Comparison of ENCODE assay signal across 2 cellular contexts in the genomic region with DNA sequence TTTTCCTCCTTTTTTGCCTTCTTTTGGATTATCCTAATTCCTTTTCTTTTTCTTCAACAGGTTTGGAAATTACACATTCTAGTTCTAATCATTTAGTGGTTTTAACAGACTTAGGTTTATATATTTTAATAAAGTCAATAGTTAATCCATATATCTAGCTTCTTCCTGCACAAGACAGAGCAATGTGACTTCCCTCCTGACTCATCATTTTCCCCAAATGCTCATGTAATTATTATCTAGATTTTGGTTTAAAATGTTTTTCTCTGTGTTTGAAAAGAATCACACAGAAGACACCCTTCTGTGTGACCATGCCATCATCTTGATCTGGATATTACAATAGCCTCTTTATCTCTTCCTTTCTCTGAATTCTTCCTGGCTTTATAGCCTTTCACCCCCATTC.
A peak's percentile ranks its signal among the peaks of the same experiment; 100 is the strongest.
TF ChIP-seq lines count a peak whose summit lies in the region.

No MANE protein-coding gene starts in this region.

TF ChIP-seq in IMR-90, 13 proteins besides CTCF, POLR2A, EP300 and RAD21:
- no peak for TF ChIP-seq CHD1 (IDR thresholded peaks at IDR 0.05; ENCODE audit: low read depth, low read length)
- 0 out of 2 replicates have a peak, but pooled peaks have one; percentile 9 for TF ChIP-seq MAFK (IDR thresholded peaks at IDR 0.05; ENCODE audit: low read depth, low read length)

TF ChIP-seq in GM12878, 131 proteins besides CTCF, POLR2A, EP300 and RAD21:
- TF ChIP-seq SRF (IDR thresholded peaks at IDR 0.05; ENCODE audit: low read depth in 2 of 2, low read length in 2 of 2) (no peak), PML (IDR thresholded peaks at IDR 0.05; ENCODE audit: low read length) (no peak), CBX5 (IDR thresholded peaks at IDR 0.05; ENCODE audit: low read depth) (no peak), ETV6 (conservative IDR thresholded peaks at IDR 0.05 in 1 of 2, IDR thresholded peaks at IDR 0.05 in 1 of 2; ENCODE audit: borderline replicate concordance in 1 of 2, low read depth in 1 of 2) (no peak), ESRRA (IDR thresholded peaks at IDR 0.05; ENCODE audit: low read length) (no peak), ZSCAN29 (IDR thresholded peaks at IDR 0.05) (no peak), STAT3 (IDR thresholded peaks at IDR 0.05; ENCODE audit: low read depth, low read length) (no peak), EZH2 (IDR thresholded peaks at IDR 0.05; ENCODE audit: borderline replicate concordance, control insufficient read depth, low read depth, low read length) (no peak), KLF5 (IDR thresholded peaks at IDR 0.05; ENCODE audit: partially characterized antibody) (no peak), CHD2 (IDR thresholded peaks at IDR 0.05; ENCODE audit: borderline replicate concordance, low read depth, low read length) (no peak), RB1 (IDR thresholded peaks at IDR 0.05; ENCODE audit: borderline replicate concordance) (no peak)
- TF ChIP-seq, protein P1, sequence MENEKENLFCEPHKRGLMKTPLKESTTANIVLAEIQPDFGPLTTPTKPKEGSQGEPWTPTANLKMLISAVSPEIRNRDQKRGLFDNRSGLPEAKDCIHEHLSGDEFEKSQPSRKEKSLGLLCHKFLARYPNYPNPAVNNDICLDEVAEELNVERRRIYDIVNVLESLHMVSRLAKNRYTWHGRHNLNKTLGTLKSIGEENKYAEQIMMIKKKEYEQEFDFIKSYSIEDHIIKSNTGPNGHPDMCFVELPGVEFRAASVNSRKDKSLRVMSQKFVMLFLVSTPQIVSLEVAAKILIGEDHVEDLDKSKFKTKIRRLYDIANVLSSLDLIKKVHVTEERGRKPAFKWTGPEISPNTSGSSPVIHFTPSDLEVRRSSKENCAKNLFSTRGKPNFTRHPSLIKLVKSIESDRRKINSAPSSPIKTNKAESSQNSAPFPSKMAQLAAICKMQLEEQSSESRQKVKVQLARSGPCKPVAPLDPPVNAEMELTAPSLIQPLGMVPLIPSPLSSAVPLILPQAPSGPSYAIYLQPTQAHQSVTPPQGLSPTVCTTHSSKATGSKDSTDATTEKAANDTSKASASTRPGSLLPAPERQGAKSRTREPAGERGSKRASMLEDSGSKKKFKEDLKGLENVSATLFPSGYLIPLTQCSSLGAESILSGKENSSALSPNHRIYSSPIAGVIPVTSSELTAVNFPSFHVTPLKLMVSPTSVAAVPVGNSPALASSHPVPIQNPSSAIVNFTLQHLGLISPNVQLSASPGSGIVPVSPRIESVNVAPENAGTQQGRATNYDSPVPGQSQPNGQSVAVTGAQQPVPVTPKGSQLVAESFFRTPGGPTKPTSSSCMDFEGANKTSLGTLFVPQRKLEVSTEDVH (IDR thresholded peaks at IDR 0.05; ENCODE audit: low read depth, partially characterized antibody), result no peak
- TF ChIP-seq, protein P2, sequence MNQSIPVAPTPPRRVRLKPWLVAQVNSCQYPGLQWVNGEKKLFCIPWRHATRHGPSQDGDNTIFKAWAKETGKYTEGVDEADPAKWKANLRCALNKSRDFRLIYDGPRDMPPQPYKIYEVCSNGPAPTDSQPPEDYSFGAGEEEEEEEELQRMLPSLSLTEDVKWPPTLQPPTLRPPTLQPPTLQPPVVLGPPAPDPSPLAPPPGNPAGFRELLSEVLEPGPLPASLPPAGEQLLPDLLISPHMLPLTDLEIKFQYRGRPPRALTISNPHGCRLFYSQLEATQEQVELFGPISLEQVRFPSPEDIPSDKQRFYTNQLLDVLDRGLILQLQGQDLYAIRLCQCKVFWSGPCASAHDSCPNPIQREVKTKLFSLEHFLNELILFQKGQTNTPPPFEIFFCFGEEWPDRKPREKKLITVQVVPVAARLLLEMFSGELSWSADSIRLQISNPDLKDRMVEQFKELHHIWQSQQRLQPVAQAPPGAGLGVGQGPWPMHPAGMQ (IDR thresholded peaks at IDR 0.05; ENCODE audit: borderline replicate concordance), result no peak
- TF ChIP-seq, protein P3, sequence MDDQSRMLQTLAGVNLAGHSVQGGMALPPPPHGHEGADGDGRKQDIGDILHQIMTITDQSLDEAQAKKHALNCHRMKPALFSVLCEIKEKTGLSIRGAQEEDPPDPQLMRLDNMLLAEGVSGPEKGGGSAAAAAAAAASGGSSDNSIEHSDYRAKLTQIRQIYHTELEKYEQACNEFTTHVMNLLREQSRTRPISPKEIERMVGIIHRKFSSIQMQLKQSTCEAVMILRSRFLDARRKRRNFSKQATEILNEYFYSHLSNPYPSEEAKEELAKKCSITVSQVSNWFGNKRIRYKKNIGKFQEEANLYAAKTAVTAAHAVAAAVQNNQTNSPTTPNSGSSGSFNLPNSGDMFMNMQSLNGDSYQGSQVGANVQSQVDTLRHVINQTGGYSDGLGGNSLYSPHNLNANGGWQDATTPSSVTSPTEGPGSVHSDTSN (IDR thresholded peaks at IDR 0.05; ENCODE audit: insufficient replicate concordance, low read depth, low read length), result no peak
